In genomic region chr2:143787674-143788073, GRCh38 we compare ENCODE assay signal across 20 cellular contexts.
DNase-seq lines count a peak whose midpoint lies in the region; ATAC-seq, FAIRE-seq and TF ChIP-seq lines count a peak whose summit lies in the region.
"Had no signal": no experiment of that assay in that cellular context is flagged by ENCODE, and none has a peak within 500 bp of the region (broad histone marks: within the 10 kb centered on the region; RNA-seq: fewer than 3 reads in every experiment).

No MANE protein-coding gene starts in this region.

- peak; percentile 62 for FAIRE-seq in bronchial epithelial cell (lab: Jason Lieb, UNC)
- FAIRE-seq: H54 had no signal

- H2AFZ ChIP-seq in PC-9: no peak overlapping the region

- TF ChIP-seq CTCF in bronchial epithelial cell (IDR thresholded peaks at IDR 0.05; ENCODE audit: insufficient read depth, low read length, severe bottlenecking): no peak
- no peak for TF ChIP-seq CTCF in PC-9 (conservative IDR thresholded peaks at IDR 0.05)

- H3K4me1 ChIP-seq in PC-9 (replicated peaks; ENCODE audit: insufficient read depth): no peaks in the 10 kb centered on the region
- H3K4me1 ChIP-seq: BE2C had no signal

- DNase-seq in activated naive CD8-positive, alpha-beta T cell treated with anti-CD3 and anti-CD28 coated beads, Interleukin-2, amount 50 U/mL, for 24 hours: no peak
- DNase-seq in activated naive CD8-positive, alpha-beta T cell treated with anti-CD3 and anti-CD28 coated beads for 36 hours: no peak
- DNase-seq in NCI-H2107 (lab: John Stamatoyannopoulos, UW) (peak; percentile 20), bronchial epithelial cell (ENCODE audit: low read depth) (peak; percentile 55), PC-9 (no peak)
- DNase-seq in stimulated activated effector memory CD8-positive, alpha-beta T cell treated with anti-CD3 and anti-CD28 coated beads, Interleukin-12 subunit alpha, Interleukin-12 subunit beta, amount 100 ng/mL, for 72 hours (ENCODE audit: low spot score in 2 of 2): no peak
- no peak for DNase-seq in stimulated activated naive CD4-positive, alpha-beta T cell treated with Interleukin-2 at 50 U/mL for 16 hours (lab: John Stamatoyannopoulos, UW)
- DNase-seq: BE2C; CD4-positive, CD25-positive, alpha-beta regulatory T cell; COR-L47; GDM1; HFFc6; NCI-H1417 treated with DMSO at 0.1 percent for 48 hours; NCI-H2029; NCI-H345; NCI-H524 treated with DMSO at 0.1 percent for 48 hours had no signal

- no peaks in the 10 kb centered on the region for H3F3A ChIP-seq in PC-9 (ENCODE audit: insufficient read depth, low read depth)

- no peaks in the 10 kb centered on the region for H3K9me2 ChIP-seq in PC-9 (ENCODE audit: insufficient read depth)

- H3K4me1 Mint-ChIP-seq in activated naive CD8-positive, alpha-beta T cell treated with anti-CD3 and anti-CD28 coated beads, Interleukin-2, amount 50 U/mL, for 24 hours: no peaks in the 10 kb centered on the region
- H3K4me1 Mint-ChIP-seq in activated naive CD8-positive, alpha-beta T cell treated with anti-CD3 and anti-CD28 coated beads for 36 hours: no peaks in the 10 kb centered on the region
- H3K4me1 Mint-ChIP-seq in stimulated activated effector memory CD8-positive, alpha-beta T cell treated with anti-CD3 and anti-CD28 coated beads, Interleukin-12 subunit alpha, Interleukin-12 subunit beta, amount 100 ng/mL, for 72 hours: no peaks in the 10 kb centered on the region
- H3K4me1 Mint-ChIP-seq: CD4-positive, CD25-positive, alpha-beta regulatory T cell had no signal

- POLR2A ChIA-PET in PC-9 (lab: Charles Lee; ENCODE audit: unreplicated experiment): no interaction called here

- CTCF ChIA-PET in PC-9 (lab: Charles Lee): no interaction called here

- H3K9me3 ChIP-seq in PC-9 (ENCODE audit: insufficient read depth, low read depth): no peaks in the 10 kb centered on the region
- H3K9me3 ChIP-seq: BE2C, SJCRH30 had no signal

- H3K36me3 Mint-ChIP-seq in activated naive CD8-positive, alpha-beta T cell treated with anti-CD3 and anti-CD28 coated beads, Interleukin-2, amount 50 U/mL, for 24 hours (ENCODE audit: low read depth): no peaks in the 10 kb centered on the region
- H3K36me3 Mint-ChIP-seq in activated naive CD8-positive, alpha-beta T cell treated with anti-CD3 and anti-CD28 coated beads for 36 hours: no peaks in the 10 kb centered on the region
- no peaks in the 10 kb centered on the region for H3K36me3 Mint-ChIP-seq in stimulated activated effector memory CD8-positive, alpha-beta T cell treated with anti-CD3 and anti-CD28 coated beads, Interleukin-12 subunit alpha, Interleukin-12 subunit beta, amount 100 ng/mL, for 72 hours
- H3K36me3 Mint-ChIP-seq: CD4-positive, CD25-positive, alpha-beta regulatory T cell had no signal

- no peak overlapping the region for H3K4me2 ChIP-seq in PC-9
- H3K4me2 ChIP-seq: KMS-11 had no signal

- peak; percentile 36 for ATAC-seq in activated naive CD8-positive, alpha-beta T cell treated with anti-CD3 and anti-CD28 coated beads, Interleukin-2, amount 50 U/mL, for 24 hours
- peak; percentile 64 for ATAC-seq in stimulated activated effector memory CD8-positive, alpha-beta T cell treated with anti-CD3 and anti-CD28 coated beads, Interleukin-12 subunit alpha, Interleukin-12 subunit beta, amount 100 ng/mL, for 72 hours
- no peak for ATAC-seq in GM21825 (IDR thresholded peaks at IDR 0.05; ENCODE audit: unreplicated experiment)

- intact Hi-C loops in PC-9 (cut with micrococcal nuclease; ENCODE audit: unreplicated experiment): no loop called here

- H3K27me3 Mint-ChIP-seq in activated naive CD8-positive, alpha-beta T cell treated with anti-CD3 and anti-CD28 coated beads, Interleukin-2, amount 50 U/mL, for 24 hours: peaks cover 7% of the 10 kb centered on the region
- H3K27me3 Mint-ChIP-seq in activated naive CD8-positive, alpha-beta T cell treated with anti-CD3 and anti-CD28 coated beads for 36 hours: peaks cover 4% of the 10 kb centered on the region

- no peak overlapping the region for H3K27ac Mint-ChIP-seq in activated naive CD8-positive, alpha-beta T cell treated with anti-CD3 and anti-CD28 coated beads, Interleukin-2, amount 50 U/mL, for 24 hours
- H3K27ac Mint-ChIP-seq in activated naive CD8-positive, alpha-beta T cell treated with anti-CD3 and anti-CD28 coated beads for 36 hours: no peak overlapping the region
- no peak overlapping the region for H3K27ac Mint-ChIP-seq in stimulated activated effector memory CD8-positive, alpha-beta T cell treated with anti-CD3 and anti-CD28 coated beads, Interleukin-12 subunit alpha, Interleukin-12 subunit beta, amount 100 ng/mL, for 72 hours
- H3K27ac Mint-ChIP-seq: CD4-positive, CD25-positive, alpha-beta regulatory T cell; HFFc6 had no signal

- no peak overlapping the region for H3K4me3 Mint-ChIP-seq in activated naive CD8-positive, alpha-beta T cell treated with anti-CD3 and anti-CD28 coated beads, Interleukin-2, amount 50 U/mL, for 24 hours
- H3K4me3 Mint-ChIP-seq in activated naive CD8-positive, alpha-beta T cell treated with anti-CD3 and anti-CD28 coated beads for 36 hours: no peak overlapping the region
- H3K4me3 Mint-ChIP-seq in stimulated activated effector memory CD8-positive, alpha-beta T cell treated with anti-CD3 and anti-CD28 coated beads, Interleukin-12 subunit alpha, Interleukin-12 subunit beta, amount 100 ng/mL, for 72 hours: no peak overlapping the region
- H3K4me3 Mint-ChIP-seq: CD4-positive, CD25-positive, alpha-beta regulatory T cell; HFFc6 had no signal

- BruUV-seq in PC-9 (replicated peaks; lab: Mats Ljungman, UMichigan): no TSS peak

- H4K20me1 ChIP-seq in PC-9 (ENCODE audit: insufficient read depth): no peaks in the 10 kb centered on the region

- H3K27ac ChIP-seq in PC-9: no peak overlapping the region
- H3K27ac ChIP-seq: KMS-11, SJCRH30 had no signal

- H3K27me3 ChIP-seq in bronchial epithelial cell (ENCODE audit: control insufficient read depth, insufficient read depth, low read length): no peaks in the 10 kb centered on the region
- no peaks in the 10 kb centered on the region for H3K27me3 ChIP-seq in PC-9 (ENCODE audit: insufficient read depth, low read depth)
- H3K27me3 ChIP-seq: BE2C, SJCRH30 had no signal

- H3K9me3 Mint-ChIP-seq in activated naive CD8-positive, alpha-beta T cell treated with anti-CD3 and anti-CD28 coated beads, Interleukin-2, amount 50 U/mL, for 24 hours: no peaks in the 10 kb centered on the region
- H3K9me3 Mint-ChIP-seq in activated naive CD8-positive, alpha-beta T cell treated with anti-CD3 and anti-CD28 coated beads for 36 hours: no peaks in the 10 kb centered on the region
- H3K9me3 Mint-ChIP-seq in stimulated activated effector memory CD8-positive, alpha-beta T cell treated with anti-CD3 and anti-CD28 coated beads, Interleukin-12 subunit alpha, Interleukin-12 subunit beta, amount 100 ng/mL, for 72 hours: peaks cover 3% of the 10 kb centered on the region
- H3K9me3 Mint-ChIP-seq: HFFc6 had no signal

- H3K4me3 ChIP-seq in bronchial epithelial cell (ENCODE audit: low read depth, low read length) (no peak overlapping the region), PC-9 (no peak overlapping the region)
- H3K4me3 ChIP-seq: SJCRH30 had no signal

- no peaks in the 10 kb centered on the region for H3K36me3 ChIP-seq in bronchial epithelial cell (ENCODE audit: control insufficient read depth, insufficient read depth, low read length)
- H3K36me3 ChIP-seq in PC-9 (ENCODE audit: low read depth): no peaks in the 10 kb centered on the region
- H3K36me3 ChIP-seq: BE2C, SJCRH30 had no signal

- H3K79me2 ChIP-seq in PC-9 (ENCODE audit: low read depth): no peaks in the 10 kb centered on the region

Comparison
In these comparisons a context has a peak if more than half of its experiments do, and no peak if none do; other contexts are left out.
1. DNase-seq: peak in NCI-H2107 (single experiment) and bronchial epithelial cell (single experiment); none in activated naive CD8-positive, alpha-beta T cell treated with anti-CD3 and anti-CD28 coated beads, Interleukin-2, amount 50 U/mL, for 24 hours (single experiment), activated naive CD8-positive, alpha-beta T cell treated with anti-CD3 and anti-CD28 coated beads for 36 hours (single experiment), stimulated activated effector memory CD8-positive, alpha-beta T cell treated with anti-CD3 and anti-CD28 coated beads, Interleukin-12 subunit alpha, Interleukin-12 subunit beta, amount 100 ng/mL, for 72 hours (0 of 2), stimulated activated naive CD4-positive, alpha-beta T cell treated with Interleukin-2 at 50 U/mL for 16 hours (single experiment) and PC-9 (0 of 2).